18 cellular contexts compared by ENCODE assay signal in genomic region chr9:134225186-134225585, GRCh38.
"Had no signal": no experiment of that assay in that cellular context is flagged by ENCODE, and none has a peak within 500 bp of the region (broad histone marks: within the 10 kb centered on the region; RNA-seq: fewer than 3 reads in every experiment).

No MANE protein-coding gene starts in this region.

- H3K9me3 Mint-ChIP-seq: activated B cell treated with CpG ODN at 0.5 μM for 24 hours; activated CD4-positive, alpha-beta T cell treated with anti-CD3 and anti-CD28 coated beads, Interleukin-2, amount 10 ng/mL, durations not matched to agents 7 days and 5 days; activated naive CD4-positive, alpha-beta T cell treated with anti-CD3 and anti-CD28 coated beads for 36 hours; activated T-helper 17 cell treated with anti-CD3 and anti-CD28 coated beads, Interleukin-2, amount 50 U/mL, for 72 hours; naive thymus-derived CD8-positive, alpha-beta T cell; T-helper 1 cell treated with Interleukin-12 subunit alpha and Interleukin-12 subunit beta and Interleukin-4 antibody, amounts not matched to agents 30 μg/mL and 1 μg/mL, for 36 hours had no signal

- H3K36me3 ChIP-seq: gastrocnemius medialis, transverse colon had no signal

- H3K27ac ChIP-seq: coronary artery, gastrocnemius medialis, transverse colon had no signal

- H3K4me2 ChIP-seq: SK-N-SH had no signal

- DNase-seq: activated B cell treated with CpG ODN at 0.5 μM for 24 hours; activated CD4-positive, alpha-beta T cell treated with anti-CD3 and anti-CD28 coated beads, Interleukin-2, amount 10 ng/mL, durations not matched to agents 7 days and 5 days; activated CD8-positive, alpha-beta memory T cell treated with anti-CD3 and anti-CD28 coated beads for 24 hours; activated naive CD4-positive, alpha-beta T cell treated with anti-CD3 and anti-CD28 coated beads for 36 hours; caudate nucleus; effector CD4-positive, alpha-beta T cell; gastrocnemius medialis; SK-N-SH; stimulated activated CD4-positive, alpha-beta T cell treated with anti-CD3 and anti-CD28 coated beads, Interleukin-1b, Interleukin-23, amount 100 ng/mL, for 48 hours; stimulated activated naive CD4-positive, alpha-beta T cell; substantia nigra; transverse colon had no signal

- H3K27me3 Mint-ChIP-seq: activated CD4-positive, alpha-beta T cell treated with anti-CD3 and anti-CD28 coated beads, Interleukin-2, amount 10 ng/mL, durations not matched to agents 7 days and 5 days; activated T-helper 17 cell treated with anti-CD3 and anti-CD28 coated beads, Interleukin-2, amount 50 U/mL, for 72 hours had no signal

- H3K27me3 ChIP-seq: gastrocnemius medialis had no signal

- H3K36me3 Mint-ChIP-seq: naive thymus-derived CD8-positive, alpha-beta T cell had no signal

- ATAC-seq: activated T-helper 17 cell treated with anti-CD3 and anti-CD28 coated beads, Interleukin-2, amount 50 U/mL, for 72 hours; gastrocnemius medialis; naive thymus-derived CD8-positive, alpha-beta T cell had no signal

- H3K9ac ChIP-seq: SK-N-SH had no signal

- H3K4me3 ChIP-seq: coronary artery, gastrocnemius medialis, lung, smooth muscle cell, transverse colon had no signal

- H3K4me1 Mint-ChIP-seq: activated B cell treated with CpG ODN at 0.5 μM for 24 hours; activated CD4-positive, alpha-beta T cell treated with anti-CD3 and anti-CD28 coated beads, Interleukin-2, amount 10 ng/mL, durations not matched to agents 7 days and 5 days; activated T-helper 17 cell treated with anti-CD3 and anti-CD28 coated beads, Interleukin-2, amount 50 U/mL, for 72 hours had no signal

- H3K9me2 ChIP-seq: SK-N-SH had no signal

- H3K4me3 Mint-ChIP-seq: activated B cell treated with CpG ODN at 0.5 μM for 24 hours; activated CD4-positive, alpha-beta T cell treated with anti-CD3 and anti-CD28 coated beads, Interleukin-2, amount 10 ng/mL, durations not matched to agents 7 days and 5 days; activated naive CD4-positive, alpha-beta T cell treated with anti-CD3 and anti-CD28 coated beads for 36 hours; activated T-helper 17 cell treated with anti-CD3 and anti-CD28 coated beads, Interleukin-2, amount 50 U/mL, for 72 hours; naive thymus-derived CD8-positive, alpha-beta T cell; T-helper 1 cell treated with Interleukin-12 subunit alpha and Interleukin-12 subunit beta and Interleukin-4 antibody, amounts not matched to agents 30 μg/mL and 1 μg/mL, for 36 hours had no signal

- H3K9me3 ChIP-seq: gastrocnemius medialis, SK-N-SH, transverse colon had no signal
